ENCODE assay signal across 1 cellular context in genomic region chr2:73176881-73177644, GRCh38.
TF ChIP-seq lines count a peak whose summit lies in the region.

No MANE protein-coding gene starts in this region.

TF ChIP-seq in K562, 482 proteins besides CTCF, POLR2A, EP300 and RAD21 (continued from another document and continues in another):
- TF ChIP-seq DLX4 (CRISPR knock-in tag; IDR thresholded peaks at IDR 0.05), result no peak
- TF ChIP-seq ZNF408 (CRISPR knock-in tag; IDR thresholded peaks at IDR 0.05; ENCODE audit: low read depth), result no peak
- peak; percentile 75 for TF ChIP-seq CHD2 (IDR thresholded peaks at IDR 0.05; ENCODE audit: low read depth, low read length)
- no peak for TF ChIP-seq USF1 (CRISPR knock-in tag; IDR thresholded peaks at IDR 0.05)
- TF ChIP-seq POLR2H (tag; IDR thresholded peaks at IDR 0.05; ENCODE audit: low read depth), result no peak
- TF ChIP-seq TAF7 (tag; IDR thresholded peaks at IDR 0.05), result no peak
- TF ChIP-seq CREB1 (IDR thresholded peaks at IDR 0.05), result 0 out of 2 replicates have a peak, but pooled peaks have one; percentile 19
- peak; percentile 83 for TF ChIP-seq CREB1 (CRISPR knock-in tag; IDR thresholded peaks at IDR 0.05)
- TF ChIP-seq ZNF347 (CRISPR knock-in tag; IDR thresholded peaks at IDR 0.05; ENCODE audit: low read depth), result no peak
- peak; percentile 21 for TF ChIP-seq HNRNPLL (IDR thresholded peaks at IDR 0.05; ENCODE audit: low read depth, low read length, poor library complexity, severe bottlenecking)
- no peak for TF ChIP-seq E2F5 (CRISPR knock-in tag; IDR thresholded peaks at IDR 0.05)
- no peak for TF ChIP-seq HBP1 (CRISPR knock-in tag; IDR thresholded peaks at IDR 0.05)
- TF ChIP-seq NCOA4 (IDR thresholded peaks at IDR 0.05; ENCODE audit: partially characterized antibody), result no peak
- no peak for TF ChIP-seq ZNF239 (CRISPR knock-in tag; IDR thresholded peaks at IDR 0.05)
- TF ChIP-seq SAP30 (IDR thresholded peaks at IDR 0.05; ENCODE audit: borderline replicate concordance, insufficient read depth, low read depth, low read length, poor library complexity, severe bottlenecking), result no peak
- no peak for TF ChIP-seq MLX (CRISPR knock-in tag; conservative IDR thresholded peaks at IDR 0.05)
- no peak for TF ChIP-seq SREBF1 (IDR thresholded peaks at IDR 0.05; ENCODE audit: borderline replicate concordance, low read depth, low read length)
- peak; percentile 83 for TF ChIP-seq CXXC5 (CRISPR knock-in tag; IDR thresholded peaks at IDR 0.05)
- no peak for TF ChIP-seq COPS2 (conservative IDR thresholded peaks at IDR 0.05)
- 0 out of 2 replicates have a peak, but pooled peaks have one; percentile 16 for TF ChIP-seq KLF16 (IDR thresholded peaks at IDR 0.05)
- no peak for TF ChIP-seq MIER1 (IDR thresholded peaks at IDR 0.05; ENCODE audit: low read depth)
- TF ChIP-seq MCM3 (IDR thresholded peaks at IDR 0.05), result no peak
- TF ChIP-seq ZBTB40 (IDR thresholded peaks at IDR 0.05), result 0 out of 2 replicates have a peak, but pooled peaks have one; percentile 43
- no peak for TF ChIP-seq ZBTB40 (CRISPR knock-in tag; IDR thresholded peaks at IDR 0.05)
- TF ChIP-seq ELF4 (CRISPR knock-in tag; IDR thresholded peaks at IDR 0.05), result no peak
- TF ChIP-seq CLOCK (CRISPR knock-in tag; IDR thresholded peaks at IDR 0.05; ENCODE audit: borderline replicate concordance), result no peak
- TF ChIP-seq MYBL2 (IDR thresholded peaks at IDR 0.05; ENCODE audit: low read depth), result no peak
- TF ChIP-seq MYBL2 (CRISPR knock-in tag; IDR thresholded peaks at IDR 0.05; ENCODE audit: borderline replicate concordance), result no peak
- TF ChIP-seq SREBF2 (CRISPR knock-in tag; IDR thresholded peaks at IDR 0.05), result no peak
- TF ChIP-seq NCOA6 (IDR thresholded peaks at IDR 0.05), result no peak
- no peak for TF ChIP-seq THRB (CRISPR knock-in tag; conservative IDR thresholded peaks at IDR 0.05)
- TF ChIP-seq ZNF175 (CRISPR knock-in tag; IDR thresholded peaks at IDR 0.05; ENCODE audit: low read depth), result no peak
- TF ChIP-seq TAL1 (IDR thresholded peaks at IDR 0.05), result no peak
- TF ChIP-seq FOXO4 (CRISPR knock-in tag; IDR thresholded peaks at IDR 0.05), result no peak
- no peak for TF ChIP-seq NONO (IDR thresholded peaks at IDR 0.05; ENCODE audit: low read depth in 2 of 2, low read length in 1 of 2)
- TF ChIP-seq KDM1A (IDR thresholded peaks at IDR 0.05), result no peak
- no peak for TF ChIP-seq LARP7 (IDR thresholded peaks at IDR 0.05)
- peak; percentile 87 for TF ChIP-seq E2F8 (IDR thresholded peaks at IDR 0.05; ENCODE audit: low read depth, partially characterized antibody)
- peak; percentile 71 for TF ChIP-seq XRCC5 (IDR thresholded peaks at IDR 0.05; ENCODE audit: low read depth, low read length)
- TF ChIP-seq NCOR1 (IDR thresholded peaks at IDR 0.05), result no peak
- no peak for TF ChIP-seq ZKSCAN3 (CRISPR knock-in tag; IDR thresholded peaks at IDR 0.05)
- no peak for TF ChIP-seq KDM4B (IDR thresholded peaks at IDR 0.05; ENCODE audit: borderline replicate concordance in 2 of 2, low read depth in 1 of 2)
- TF ChIP-seq TCF7L2 (IDR thresholded peaks at IDR 0.05; ENCODE audit: low read depth, low read length), result no peak
- no peak for TF ChIP-seq ZNF830 (CRISPR knock-in tag; IDR thresholded peaks at IDR 0.05)
- no peak for TF ChIP-seq ZFPM2 (CRISPR knock-in tag; IDR thresholded peaks at IDR 0.05)
